Comparison of ENCODE assay signal across 29 cellular contexts in the genomic region with DNA sequence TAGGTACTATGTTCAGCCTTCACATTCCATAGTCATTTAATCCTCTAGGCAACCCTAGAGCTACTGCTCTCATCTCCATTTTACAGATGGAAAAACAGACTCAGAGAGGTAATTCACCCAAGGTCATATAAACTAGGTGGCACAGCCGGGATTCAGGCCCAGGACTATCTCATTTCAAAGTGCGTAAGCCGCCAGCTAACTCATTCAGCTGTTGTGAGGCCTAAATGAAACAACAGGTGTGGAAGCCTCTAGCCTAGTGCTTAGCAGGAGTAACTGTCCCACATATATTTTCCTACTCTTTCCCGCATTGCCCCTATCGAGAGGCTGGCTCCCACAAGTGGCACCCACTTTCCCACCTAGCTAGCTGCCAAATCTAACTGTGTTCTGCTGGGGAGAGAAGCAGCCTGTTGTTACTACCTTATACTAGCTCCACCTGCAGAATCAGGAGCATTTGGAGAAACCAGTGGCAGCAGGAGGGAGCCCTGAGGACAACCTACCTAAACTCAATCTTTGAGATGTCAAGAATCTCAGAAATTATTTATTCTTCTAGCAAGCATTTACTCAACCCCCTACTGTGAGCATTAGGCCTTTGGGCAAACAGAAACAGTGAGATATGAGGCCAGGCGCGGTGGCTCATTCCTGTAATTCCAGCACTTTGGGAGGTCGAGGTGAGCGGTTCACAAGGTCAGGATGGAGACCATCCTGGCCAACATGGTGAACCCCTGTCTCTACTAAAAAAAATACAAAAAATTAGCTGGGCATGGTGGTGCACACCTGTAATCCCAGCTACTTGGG. TPM values are rescaled to one million over a fixed set of nuclear protein-coding genes. Genes with fewer than 3 reads are reported as not detected.
DNase-seq lines count a peak whose midpoint lies in the region; ATAC-seq and TF ChIP-seq lines count a peak whose summit lies in the region.
"Had no signal": no experiment of that assay in that cellular context is flagged by ENCODE, and none has a peak within 500 bp of the region (broad histone marks: within the 10 kb centered on the region; RNA-seq: fewer than 3 reads in every experiment).

No MANE protein-coding gene starts in this region.

- peak overlapping the region; percentile 52 to 81 (median 72) for H3K27ac ChIP-seq in body of pancreas
- H3K27ac ChIP-seq: C4-2B, HL-60, sigmoid colon, thoracic aorta, vagina had no signal

- WGBS in body of pancreas, 2 donors: 52 to 65% methylated on average over 9 of the region's 9 CpGs

- H3K36me3 ChIP-seq in body of pancreas (replicated peaks in 1 of 2; ENCODE audit: insufficient read depth in 1 of 2, low read depth in 2 of 2): no peaks in the 10 kb centered on the region
- H3K36me3 ChIP-seq: heart right ventricle, sigmoid colon, thoracic aorta, vagina had no signal

- H3K27me3 Mint-ChIP-seq in progenitor cell of endocrine pancreas: peaks cover 3% of the 10 kb centered on the region

- peaks cover 24% of the 10 kb centered on the region for H3K4me1 Mint-ChIP-seq in progenitor cell of endocrine pancreas (ENCODE audit: low read depth)

- no peaks in the 10 kb centered on the region for H3K9me3 ChIP-seq in body of pancreas
- H3K9me3 ChIP-seq: heart right ventricle, sigmoid colon, thoracic aorta, vagina had no signal

- DNase-seq in LHCN-M2 (ENCODE audit: low read depth) (peak; percentile 57), body of pancreas (peak; percentile 27 to 51 (median 44)), progenitor cell of endocrine pancreas (ENCODE audit: low spot score, unreplicated experiment) (no peak), NCI-H2227 treated with DMSO at 0.1 percent for 48 hours (lab: John Stamatoyannopoulos, UW) (no peak)
- DNase-seq in activated effector memory CD4-positive, alpha-beta T cell treated with anti-CD3 and anti-CD28 coated beads, Interleukin-2, amount 50 U/mL, for 16 hours: no peak
- DNase-seq: activated CD8-positive, alpha-beta T cell treated with anti-CD3 and anti-CD28 coated beads, Interleukin-2, amount 10 ng/mL, durations not matched to agents 7 days and 5 days; Calu3; cortex of kidney; effector memory CD8-positive, alpha-beta T cell; EL; foreskin fibroblast; heart right ventricle; Kasumi-1; mammary epithelial cell; NCI-H187; NCI-H2171; SHP77; sigmoid colon; stimulated activated naive CD4-positive, alpha-beta T cell had no signal

- no peak overlapping the region for H3K4me3 Mint-ChIP-seq in progenitor cell of endocrine pancreas (ENCODE audit: low read depth)
- H3K4me3 Mint-ChIP-seq: activated CD8-positive, alpha-beta T cell treated with anti-CD3 and anti-CD28 coated beads, Interleukin-2, amount 10 ng/mL, durations not matched to agents 7 days and 5 days; activated naive CD8-positive, alpha-beta T cell; effector memory CD8-positive, alpha-beta T cell; T-helper 2 cell treated with Interferon-gamma antibody and Interleukin-4, amounts not matched to agents 5 μg/mL and 100 μg/mL, for 36 hours had no signal

- H3K36me3 Mint-ChIP-seq in progenitor cell of endocrine pancreas (ENCODE audit: insufficient read depth): no peaks in the 10 kb centered on the region
- H3K36me3 Mint-ChIP-seq: activated naive CD8-positive, alpha-beta T cell had no signal

- ATAC-seq in body of pancreas (peak; percentile 83), HG03135 (IDR thresholded peaks at IDR 0.05; ENCODE audit: unreplicated experiment) (no peak)
- ATAC-seq: activated CD8-positive, alpha-beta T cell treated with anti-CD3 and anti-CD28 coated beads, Interleukin-2, amount 10 ng/mL, durations not matched to agents 7 days and 5 days; effector memory CD8-positive, alpha-beta T cell; HCT116 had no signal

- H3K4me3 ChIP-seq in body of pancreas: no peak overlapping the region
- H3K4me3 ChIP-seq: heart right ventricle, sigmoid colon, thoracic aorta, vagina had no signal

- no peaks in the 10 kb centered on the region for H3K27me3 ChIP-seq in body of pancreas
- H3K27me3 ChIP-seq: heart right ventricle, sigmoid colon, vagina had no signal

- H3K27ac Mint-ChIP-seq in progenitor cell of endocrine pancreas: peak overlapping the region; percentile 91
- H3K27ac Mint-ChIP-seq: activated CD8-positive, alpha-beta T cell treated with anti-CD3 and anti-CD28 coated beads, Interleukin-2, amount 10 ng/mL, durations not matched to agents 7 days and 5 days; activated naive CD8-positive, alpha-beta T cell; effector memory CD8-positive, alpha-beta T cell; T-helper 2 cell treated with Interferon-gamma antibody and Interleukin-4, amounts not matched to agents 5 μg/mL and 100 μg/mL, for 36 hours had no signal

- TF ChIP-seq POLR2A in body of pancreas (IDR thresholded peaks at IDR 0.05): no peak

- H3K4me1 ChIP-seq in body of pancreas: peaks cover 51% of the 10 kb centered on the region

- peaks cover 3% of the 10 kb centered on the region for H3K9me3 Mint-ChIP-seq in progenitor cell of endocrine pancreas (ENCODE audit: low read depth)
- H3K9me3 Mint-ChIP-seq: effector memory CD8-positive, alpha-beta T cell; T-helper 2 cell treated with Interferon-gamma antibody and Interleukin-4, amounts not matched to agents 5 μg/mL and 100 μg/mL, for 36 hours had no signal

- intact Hi-C loops in body of pancreas (cut with DNase I): loop anchor here (10.0 kb wide), 1 partner anchor 285 kb away; the partner anchor contains the start of gene YPEL4

- TF ChIP-seq CTCF in body of pancreas (IDR thresholded peaks at IDR 0.05): no peak
- no peak for TF ChIP-seq CTCF in progenitor cell of endocrine pancreas (IDR thresholded peaks at IDR 0.05; ENCODE audit: unreplicated experiment)

RNA-seq across cellular contexts. Expression of gene PRG3, which starts 20.9 kb away (rescaled TPM):
- total RNA-seq in LHCN-M2 (2014; rRNA removed): not detected in 2 replicates
- not detected for polyA plus RNA-seq in LHCN-M2 (2012)
- not detected for total RNA-seq in body of pancreas
- not detected in 2 replicates for total RNA-seq in progenitor cell of endocrine pancreas
- total RNA-seq: activated CD8-positive, alpha-beta T cell treated with anti-CD3 and anti-CD28 coated beads, Interleukin-2, amount 10 ng/mL, durations not matched to agents 7 days and 5 days; Calu3; cardiac septum; heart right ventricle; mammary epithelial cell; sigmoid colon; thoracic aorta; vagina had no signal
- polyA plus RNA-seq: esophagus, heart right ventricle, mammary epithelial cell, sigmoid colon had no signal

RNA-seq across cellular contexts. Expression of gene P2RX3, which starts 21.9 kb away (rescaled TPM):
- total RNA-seq in LHCN-M2 (2014; rRNA removed) (not detected in 2 replicates), body of pancreas (not detected), progenitor cell of endocrine pancreas (not detected in 2 replicates)
- polyA plus RNA-seq in LHCN-M2 (2012): not detected
- total RNA-seq: activated CD8-positive, alpha-beta T cell treated with anti-CD3 and anti-CD28 coated beads, Interleukin-2, amount 10 ng/mL, durations not matched to agents 7 days and 5 days; Calu3; mammary epithelial cell; thoracic aorta; vagina had no signal
- polyA plus RNA-seq: esophagus, mammary epithelial cell had no signal

RNA-seq across cellular contexts. Expression of gene SSRP1, which starts 24.4 kb away (rescaled TPM):
- total RNA-seq in LHCN-M2 (2014; rRNA removed) (150 and 169 TPM in 2 replicates), body of pancreas (10 to 100 TPM; 44.2 to 51.9 TPM), progenitor cell of endocrine pancreas (126 and 131 TPM in 2 replicates)
- polyA plus RNA-seq in LHCN-M2 (2012): 126 TPM

RNA-seq across cellular contexts. Expression of gene PRG2, which starts 30.4 kb away (rescaled TPM):
- total RNA-seq in LHCN-M2 (2014; rRNA removed) (0.06 TPM in 1 of 2 replicates, not detected in the other), body of pancreas (not detected), progenitor cell of endocrine pancreas (not detected in 2 replicates)
- polyA plus RNA-seq in LHCN-M2 (2012): not detected
- total RNA-seq: Calu3, cardiac septum, mammary epithelial cell, sigmoid colon, vagina had no signal
- polyA plus RNA-seq: heart right ventricle, mammary epithelial cell, sigmoid colon had no signal

RNA-seq across cellular contexts. Expression of gene TNKS1BP1, which starts 35.3 kb away (rescaled TPM):
- 95.9 and 114 TPM in 2 replicates for total RNA-seq in LHCN-M2 (2014; rRNA removed)
- 124 TPM for polyA plus RNA-seq in LHCN-M2 (2012)
- 100 to 1,000 TPM in 1 of 2 donors, 10 to 100 TPM in 1; 83.5 to 115 TPM for total RNA-seq in body of pancreas
- total RNA-seq in progenitor cell of endocrine pancreas: 99.8 and 108 TPM in 2 replicates

Comparison
In these comparisons a context has a peak if more than half of its experiments do, and no peak if none do; other contexts are left out.
1. DNase-seq: peak in LHCN-M2 (single experiment) and body of pancreas (4 of 4); none in progenitor cell of endocrine pancreas (single experiment), NCI-H2227 treated with DMSO at 0.1 percent for 48 hours (single experiment) and activated effector memory CD4-positive, alpha-beta T cell treated with anti-CD3 and anti-CD28 coated beads, Interleukin-2, amount 50 U/mL, for 16 hours (single experiment).